In genomic region chr17:51819820-51820219, GRCh38 we compare ENCODE assay signal across 25 cellular contexts.
DNase-seq lines count a peak whose midpoint lies in the region; ATAC-seq and TF ChIP-seq lines count a peak whose summit lies in the region.
"Had no signal": no experiment of that assay in that cellular context is flagged by ENCODE, and none has a peak within 500 bp of the region (broad histone marks: within the 10 kb centered on the region; RNA-seq: fewer than 3 reads in every experiment).

No MANE protein-coding gene starts in this region.

- H3K27ac ChIP-seq in KMS-11 (peak overlapping the region; percentile 43), RWPE2 (ENCODE audit: poor library complexity, severe bottlenecking) (peak overlapping the region; percentile 21), foreskin keratinocyte (peak overlapping the region; percentile 66)
- H3K27ac ChIP-seq: A549, C4-2B, RWPE1 had no signal

- peak overlapping the region; percentile 58 for H2AFZ ChIP-seq in KMS-11 (ENCODE audit: low read depth)

- H3K4me1 ChIP-seq in KMS-11 (ENCODE audit: low read depth, poor library complexity, severe bottlenecking) (peaks cover 19% of the 10 kb centered on the region), RWPE2 (ENCODE audit: insufficient read depth, poor library complexity, severe bottlenecking) (peaks cover 7% of the 10 kb centered on the region), foreskin keratinocyte (no peaks in the 10 kb centered on the region)
- H3K4me1 ChIP-seq: A549, Caco-2 had no signal

- H3K9me3 Mint-ChIP-seq in activated T-cell treated with anti-CD3 and anti-CD28 coated beads, Interleukin-2, amount 50 U/mL, for 24 hours: no peaks in the 10 kb centered on the region
- H3K9me3 Mint-ChIP-seq: CD8-positive, alpha-beta T cell had no signal

- H3K4me3 ChIP-seq in KMS-11 (IDR thresholded peaks at IDR 0.05; ENCODE audit: insufficient read depth, low read depth, low read length) (no peak overlapping the region), RWPE2 (ENCODE audit: severe bottlenecking) (no peak overlapping the region)
- H3K4me3 ChIP-seq: A549 had no signal

- H3K4me1 Mint-ChIP-seq in activated T-cell treated with anti-CD3 and anti-CD28 coated beads, Interleukin-2, amount 50 U/mL, for 24 hours (ENCODE audit: low read depth): peaks cover 6% of the 10 kb centered on the region

- H3K27me3 Mint-ChIP-seq in activated T-cell treated with anti-CD3 and anti-CD28 coated beads, Interleukin-2, amount 50 U/mL, for 24 hours: peaks cover 8% of the 10 kb centered on the region

- TF ChIP-seq CTCF in KMS-11 (conservative IDR thresholded peaks at IDR 0.05; ENCODE audit: low read depth, low read length): no peak
- no peak for TF ChIP-seq CTCF in RWPE2 (IDR thresholded peaks at IDR 0.05; ENCODE audit: poor library complexity, severe bottlenecking)
- no peak for TF ChIP-seq CTCF in foreskin keratinocyte (conservative IDR thresholded peaks at IDR 0.05)

- no peak overlapping the region for H3K4me3 Mint-ChIP-seq in activated T-cell treated with anti-CD3 and anti-CD28 coated beads, Interleukin-2, amount 50 U/mL, for 24 hours
- H3K4me3 Mint-ChIP-seq: CD8-positive, alpha-beta T cell had no signal

- H4K20me1 ChIP-seq in KMS-11 (ENCODE audit: insufficient read depth): no peaks in the 10 kb centered on the region

- peak overlapping the region; percentile 61; the same call in 1 of the 2 replicates for H3K4me2 ChIP-seq in KMS-11
- H3K4me2 ChIP-seq: A549 had no signal

- no peak overlapping the region for H3K9ac ChIP-seq in KMS-11

- ATAC-seq in RWPE2 (ENCODE audit: low read depth): no peak
- no peak for ATAC-seq in foreskin keratinocyte
- no peak for ATAC-seq in HG03280 (IDR thresholded peaks at IDR 0.05; ENCODE audit: unreplicated experiment)
- ATAC-seq: A549; CD8-positive, alpha-beta T cell; HCT116 had no signal

- no peak for DNase-seq in activated T-cell treated with anti-CD3 and anti-CD28 coated beads, Interleukin-2, amount 50 U/mL, for 24 hours
- DNase-seq in activated T-cell treated with anti-CD3 and anti-CD28 coated beads, Interleukin-2, amount 50 U/mL, for 1 hour: no peak
- DNase-seq in RWPE2 (ENCODE audit: low spot score) (no peak), foreskin keratinocyte (no peak), DMS114 treated with DMSO at 0.1 percent for 48 hours (lab: John Stamatoyannopoulos, UW; ENCODE audit: unreplicated experiment) (no peak)
- no peak for DNase-seq in stimulated activated CD4-positive, alpha-beta T cell treated with anti-CD3 and anti-CD28 coated beads, Interleukin-12 subunit alpha, Interleukin-12 subunit beta, amount 100 ng/mL, for 4 hours
- DNase-seq: AML-193; Caco-2; CD8-positive, alpha-beta T cell; DMS 273 treated with DMSO at 0.1 percent for 48 hours; DMS79 treated with DMSO at 0.1 percent for 48 hours; GF-D8; IMR-90; KG1; NCI-H2029; NCI-H446; NCI-H524 treated with DMSO at 0.1 percent for 48 hours; NCI-H82; SHP77 treated with DMSO at 0.1 percent for 48 hours had no signal

- H3K36me3 Mint-ChIP-seq in activated T-cell treated with anti-CD3 and anti-CD28 coated beads, Interleukin-2, amount 50 U/mL, for 24 hours (ENCODE audit: low read depth): no peaks in the 10 kb centered on the region
- H3K36me3 Mint-ChIP-seq: CD8-positive, alpha-beta T cell had no signal

- H3K79me2 ChIP-seq in KMS-11 (ENCODE audit: insufficient read depth, low read depth): no peaks in the 10 kb centered on the region

- H3K27me3 ChIP-seq in KMS-11 (ENCODE audit: insufficient read depth, low read depth) (no peaks in the 10 kb centered on the region), RWPE2 (ENCODE audit: insufficient read depth, poor library complexity, severe bottlenecking) (no peaks in the 10 kb centered on the region), foreskin keratinocyte (no peaks in the 10 kb centered on the region)

- H3K9me3 ChIP-seq in RWPE2 (ENCODE audit: severe bottlenecking): no peaks in the 10 kb centered on the region
- H3K9me3 ChIP-seq: A549, Caco-2 had no signal

- peak overlapping the region; percentile 80 for H3K27ac Mint-ChIP-seq in activated T-cell treated with anti-CD3 and anti-CD28 coated beads, Interleukin-2, amount 50 U/mL, for 24 hours
- H3K27ac Mint-ChIP-seq: CD8-positive, alpha-beta T cell had no signal

- H3K36me3 ChIP-seq in KMS-11 (ENCODE audit: insufficient read depth) (no peaks in the 10 kb centered on the region), RWPE2 (ENCODE audit: low read depth) (no peaks in the 10 kb centered on the region)
